In the genomic region with DNA sequence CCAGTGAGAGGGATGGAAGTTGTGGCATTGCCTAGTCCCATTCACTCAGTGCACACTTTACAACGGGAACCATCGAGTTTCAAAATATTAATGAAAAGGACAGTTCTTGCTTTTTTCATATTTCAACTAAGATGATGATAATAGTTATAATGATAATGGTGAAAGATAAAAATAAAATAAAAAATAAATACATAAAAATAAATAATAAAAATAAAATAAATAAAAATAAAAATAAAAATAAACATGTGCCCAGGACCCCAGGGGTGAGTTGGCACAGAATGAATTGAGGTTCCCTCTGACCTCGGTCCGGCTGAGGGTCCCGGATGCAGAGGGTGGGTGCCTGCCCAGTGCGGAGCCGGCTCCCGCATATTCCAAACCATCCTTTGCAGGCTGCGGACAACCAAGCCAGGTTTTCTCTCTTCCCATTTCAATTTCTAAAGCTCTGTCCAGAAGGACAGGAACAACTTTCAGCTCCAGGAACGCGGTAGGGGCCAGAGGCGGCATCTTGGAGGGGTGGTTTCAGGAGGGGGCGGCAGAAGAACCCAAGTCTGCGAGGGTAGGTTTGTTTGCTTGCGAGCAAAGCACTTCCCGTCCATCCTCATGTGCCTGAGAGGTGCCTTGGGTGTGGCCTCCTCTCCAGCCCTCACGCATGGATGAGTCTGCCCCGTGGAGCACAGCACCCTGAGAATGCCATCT, we compare ENCODE assay signal across 20 cellular contexts.
DNase-seq lines count a peak whose midpoint lies in the region; ATAC-seq, FAIRE-seq and TF ChIP-seq lines count a peak whose summit lies in the region.
"Had no signal": no experiment of that assay in that cellular context is flagged by ENCODE, and none has a peak within 500 bp of the region (broad histone marks: within the 10 kb centered on the region; RNA-seq: fewer than 3 reads in every experiment).

No MANE protein-coding gene starts in this region.

- no peaks in the 10 kb centered on the region for H3K27me3 ChIP-seq in H9 (ENCODE audit: insufficient read depth, low read length)
- no peaks in the 10 kb centered on the region for H3K27me3 ChIP-seq in prostate gland (replicated peaks; ENCODE audit: insufficient read depth)

- H3K79me2 ChIP-seq in H9 (ENCODE audit: insufficient read depth, low read length) = no peaks in the 10 kb centered on the region

- no peak for FAIRE-seq in kidney (lab: Jason Lieb, UNC)
- FAIRE-seq: GM12891, GM19239 had no signal

- no peak overlapping the region for H4K8ac ChIP-seq in H9 (replicated peaks; ENCODE audit: insufficient read length, low read depth, low read length)

- no peak overlapping the region for H2BK12ac ChIP-seq in H9 (ENCODE audit: insufficient read length, low read depth, low read length)

- H3T11ph ChIP-seq in H9 (ENCODE audit: low read length) = no peak overlapping the region

- peak overlapping the region; percentile 7 for H3K18ac ChIP-seq in H9 (ENCODE audit: insufficient read length, low read depth, low read length)

- H3K4me3 ChIP-seq in kidney (ENCODE audit: low read length in 2 of 2) (no peak overlapping the region), prostate gland (no peak overlapping the region)
- H3K4me3 ChIP-seq: GM23248 had no signal

- no peak overlapping the region for H3K56ac ChIP-seq in H9 (ENCODE audit: insufficient read length, low read depth, low read length)

- POLR2A ChIA-PET in WTC11 (lab: Charles Lee) = no interaction called here

- H2BK15ac ChIP-seq in H9 (ENCODE audit: low read depth, low read length) = no peak overlapping the region

- TF ChIP-seq POLR2A in prostate gland (IDR thresholded peaks at IDR 0.05) = no peak

- no peaks in the 10 kb centered on the region for H3K79me1 ChIP-seq in H9 (ENCODE audit: insufficient read depth, low read depth, low read length, poor library complexity, severe bottlenecking)

- no peak overlapping the region for H3K4me2 ChIP-seq in H9 (ENCODE audit: insufficient read depth, insufficient read length, low read length)

- no peak overlapping the region for H2BK5ac ChIP-seq in H9 (ENCODE audit: insufficient read length, low read length)

- CTCF ChIA-PET in WTC11 (lab: Charles Lee) = no interaction called here

- H2AK5ac ChIP-seq in H9 (ENCODE audit: insufficient read length, low read length) = no peak overlapping the region

- H3K23ac ChIP-seq in H9 (ENCODE audit: insufficient read length, low read depth, low read length) = no peak overlapping the region

- H2AFZ ChIP-seq in H9 (ENCODE audit: low read length) = no peak overlapping the region
- H2AFZ ChIP-seq: GM23248 had no signal

- no peak overlapping the region for H3K4ac ChIP-seq in H9 (ENCODE audit: low read depth, low read length)

- H3K4me1 Mint-ChIP-seq in H9 (peaks cover 5% of the 10 kb centered on the region in 2 experiments; a peak in 2 of 4 replicates), WTC11 (peaks cover 5% of the 10 kb centered on the region)
- H3K4me1 Mint-ChIP-seq: CD4-positive, CD25-positive, alpha-beta regulatory T cell had no signal

- ATAC-seq in WTC11 (no peak), sciatic nerve (no peak), GM18873 (IDR thresholded peaks at IDR 0.05; ENCODE audit: low FRiP score, unreplicated experiment) (no peak)
- ATAC-seq: Panc1 had no signal

- DNase-seq in H9 = no peak
- no peak for DNase-seq in WTC11 (ENCODE audit: low spot score)
- DNase-seq in kidney = peak; percentile 37
- DNase-seq in sciatic nerve (ENCODE audit: low spot score) = peak; percentile 34
- no peak for DNase-seq in prostate gland (ENCODE audit: low spot score)
- DNase-seq in SKM-1 treated with dmso at 0.1 percent for 144 hours (lab: John Stamatoyannopoulos, UW; ENCODE audit: unreplicated experiment) = no peak
- no peak for DNase-seq in NCI-H2196 treated with DMSO at 0.1 percent for 48 hours (lab: John Stamatoyannopoulos, UW; ENCODE audit: unreplicated experiment)
- DNase-seq: ACHN; CD4-positive, CD25-positive, alpha-beta regulatory T cell; DMS79; GM23248; IMR-90; Kasumi-1; NCI-H2029; NCI-H2171 treated with DMSO at 0.1 percent for 48 hours; NCI-H510A had no signal

- H4K5ac ChIP-seq in H9 (ENCODE audit: insufficient read length, low read depth, low read length) = no peak overlapping the region

- intact Hi-C loops in kidney (cut with DNase I) = no loop called here
- intact Hi-C loops in sciatic nerve (cut with DNase I) = no loop called here
- intact Hi-C loops in prostate gland (cut with DNase I) = no loop called here

- no peak overlapping the region for H4K91ac ChIP-seq in H9 (ENCODE audit: insufficient read length, low read depth, low read length)

- no CpG with 5 or more reads among the region's 18 CpGs for WGBS in H9 (ENCODE audit: extremely low coverage, insufficient read length, low lambda C conversion rate)
- WGBS in prostate gland = 87% methylated on average over 18 of the region's 18 CpGs

- H3K27ac ChIP-seq in H9 (ENCODE audit: insufficient read length, low read depth, low read length) (no peak overlapping the region), kidney (ENCODE audit: low read depth in 2 of 2, low read length in 2 of 2) (no peak overlapping the region), prostate gland (no peak overlapping the region)
- H3K27ac ChIP-seq: GM23248 had no signal

- H3K9me3 Mint-ChIP-seq in H9 (peaks cover 9 to 18% of the 10 kb centered on the region in 2 experiments), WTC11 (peaks cover 17% of the 10 kb centered on the region; the same call in 1 of the 2 replicates)

- no peak overlapping the region for H3K9ac ChIP-seq in H9 (ENCODE audit: extremely low read depth, insufficient read length, low read length)
- no peak overlapping the region for H3K9ac ChIP-seq in kidney (ENCODE audit: low read length in 2 of 2)
- H3K9ac ChIP-seq: GM23248 had no signal

- no peak for TF ChIP-seq CTCF in H9 (conservative IDR thresholded peaks at IDR 0.05)
- TF ChIP-seq CTCF in WTC11 (IDR thresholded peaks at IDR 0.05) = no peak
- TF ChIP-seq CTCF in kidney (IDR thresholded peaks at IDR 0.05; ENCODE audit: borderline replicate concordance, extremely low read depth, insufficient read depth) = no peak
- TF ChIP-seq CTCF in prostate gland (IDR thresholded peaks at IDR 0.05) = no peak

- peaks cover 11% of the 10 kb centered on the region for H3K27me3 Mint-ChIP-seq in H9 (ENCODE audit: low read depth)
- H3K27me3 Mint-ChIP-seq in WTC11 (ENCODE audit: low read depth) = no peaks in the 10 kb centered on the region

- peak overlapping the region in 1 of 3 experiments; percentile 48; a peak in 1 of 7 replicates for H3K27ac Mint-ChIP-seq in H9
- no peak overlapping the region for H3K27ac Mint-ChIP-seq in WTC11
- H3K27ac Mint-ChIP-seq: CD4-positive, CD25-positive, alpha-beta regulatory T cell had no signal

- peaks cover 3% of the 10 kb centered on the region for H3K23me2 ChIP-seq in H9 (ENCODE audit: insufficient read length, low read depth, low read length, poor library complexity, severe bottlenecking)

- no peaks in the 10 kb centered on the region for H4K20me1 ChIP-seq in H9 (ENCODE audit: control insufficient read depth, insufficient read depth, insufficient read length)

- H2BK20ac ChIP-seq in H9 (ENCODE audit: low read depth, low read length, poor library complexity, severe bottlenecking) = no peak overlapping the region

- H3K14ac ChIP-seq in H9 (ENCODE audit: insufficient read depth, low read length) = no peak overlapping the region; the same call in 1 of the 2 replicates

- no peak overlapping the region for H2BK120ac ChIP-seq in H9 (ENCODE audit: low read depth, low read length, poor library complexity, severe bottlenecking)

- H3K4me3 Mint-ChIP-seq in H9 (no peak overlapping the region), WTC11 (no peak overlapping the region)
- H3K4me3 Mint-ChIP-seq: CD4-positive, CD25-positive, alpha-beta regulatory T cell had no signal

- no peaks in the 10 kb centered on the region for H3K4me1 ChIP-seq in H9 (ENCODE audit: insufficient read depth, low read length)
- H3K4me1 ChIP-seq in kidney (ENCODE audit: control insufficient read depth in 1 of 2, insufficient read depth in 1 of 2, low read depth in 1 of 2, low read length in 2 of 2) = no peaks in the 10 kb centered on the region
- H3K4me1 ChIP-seq in prostate gland (replicated peaks) = no peaks in the 10 kb centered on the region

- H3K36me3 Mint-ChIP-seq in H9 (ENCODE audit: insufficient read depth in 1 of 3, low read depth in 3 of 3) = peaks cover 7 to 15% (median 8%) of the 10 kb centered on the region in 3 experiments
- H3K36me3 Mint-ChIP-seq in WTC11 = peaks cover 6% of the 10 kb centered on the region
- H3K36me3 Mint-ChIP-seq: CD4-positive, CD25-positive, alpha-beta regulatory T cell had no signal

- no peaks in the 10 kb centered on the region for H3K36me3 ChIP-seq in kidney (ENCODE audit: control insufficient read depth in 1 of 2, insufficient read depth in 2 of 2, low read length in 2 of 2)
- no peaks in the 10 kb centered on the region for H3K36me3 ChIP-seq in prostate gland

- no peaks in the 10 kb centered on the region for H3K9me3 ChIP-seq in H9 (ENCODE audit: control insufficient read depth, low read depth, low read length)
- H3K9me3 ChIP-seq in kidney (ENCODE audit: control insufficient read depth in 1 of 2, low read length in 2 of 2) = no peaks in the 10 kb centered on the region
- H3K9me3 ChIP-seq in prostate gland = no peaks in the 10 kb centered on the region

TF ChIP-seq in WTC11, 78 proteins besides CTCF, POLR2A, EP300 and RAD21 (continues in another document):
- no peak for TF ChIP-seq KAT7 (CRISPR knock-in tag; IDR thresholded peaks at IDR 0.05; ENCODE audit: borderline replicate concordance)

Comparison
In these comparisons a context has a peak if more than half of its experiments do, and no peak if none do; other contexts are left out.
1. DNase-seq: peak in kidney (single experiment) and sciatic nerve (single experiment); none in H9 (single experiment), WTC11 (single experiment), prostate gland (single experiment), SKM-1 treated with dmso at 0.1 percent for 144 hours (single experiment) and NCI-H2196 treated with DMSO at 0.1 percent for 48 hours (single experiment).